Comparison of ENCODE assay signal across 19 cellular contexts in the genomic region with DNA sequence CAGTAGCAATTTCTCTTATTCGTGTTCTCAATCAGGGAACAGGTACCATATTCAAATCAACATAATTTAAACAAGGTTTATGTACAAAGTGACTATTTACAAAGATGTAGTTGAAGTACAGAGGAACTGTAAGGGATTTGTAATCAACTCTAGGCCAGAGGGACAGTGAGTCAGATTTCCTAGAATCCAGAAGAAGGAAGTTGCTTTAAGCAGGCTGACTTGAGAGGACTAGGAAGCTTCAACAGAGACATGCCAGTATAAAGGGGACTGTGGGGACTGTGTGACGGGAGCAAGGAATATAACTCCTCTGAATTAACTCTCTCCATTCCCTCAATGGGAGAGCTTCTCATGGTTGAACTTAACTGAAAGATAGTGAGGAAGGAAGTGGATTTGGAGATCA.
DNase-seq lines count a peak whose midpoint lies in the region; ATAC-seq and TF ChIP-seq lines count a peak whose summit lies in the region.
"Had no signal": no experiment of that assay in that cellular context is flagged by ENCODE, and none has a peak within 500 bp of the region (broad histone marks: within the 10 kb centered on the region; RNA-seq: fewer than 3 reads in every experiment).

No MANE protein-coding gene starts in this region.

- H3K4me2 ChIP-seq in smooth muscle cell = no peak overlapping the region

- peak overlapping the region; percentile 53 for H2AFZ ChIP-seq in smooth muscle cell (ENCODE audit: low read depth)

- no peaks in the 10 kb centered on the region for H3K36me3 ChIP-seq in smooth muscle cell (ENCODE audit: low read depth)
- H3K36me3 ChIP-seq: BE2C, HAP-1 had no signal

- H3K79me2 ChIP-seq in smooth muscle cell (ENCODE audit: low read depth) = no peaks in the 10 kb centered on the region

- peak overlapping the region; percentile 13 for H3K27ac ChIP-seq in smooth muscle cell (ENCODE audit: low read depth)

- H3K9me3 ChIP-seq in smooth muscle cell (replicated peaks; ENCODE audit: low read depth) = no peaks in the 10 kb centered on the region
- H3K9me3 ChIP-seq: BE2C, HAP-1 had no signal

- no peak overlapping the region for H3K4me3 ChIP-seq in fibroblast of pulmonary artery (replicated peaks; ENCODE audit: low read depth, low read length)
- H3K4me3 ChIP-seq in smooth muscle cell = no peak overlapping the region
- H3K4me3 ChIP-seq: HAP-1 had no signal

- H3K27me3 ChIP-seq in smooth muscle cell (ENCODE audit: low read depth) = no peaks in the 10 kb centered on the region
- H3K27me3 ChIP-seq: BE2C had no signal

- DNase-seq in Kasumi-1 (lab: John Stamatoyannopoulos, UW) = peak; percentile 2 to 5
- peak; percentile 16 for DNase-seq in amniotic epithelial cell (ENCODE audit: low read depth)
- DNase-seq in fibroblast of pulmonary artery (ENCODE audit: low read depth) = peak; percentile 60
- no peak for DNase-seq in smooth muscle cell (lab: John Stamatoyannopoulos, UW; ENCODE audit: unreplicated experiment)
- no peak for DNase-seq in stimulated activated CD4-positive, alpha-beta T cell treated with anti-CD3 and anti-CD28 coated beads, Interleukin-2, amount 100 ng/mL, for 24 hours
- no peak for DNase-seq in activated CD8-positive, alpha-beta memory T cell treated with anti-CD3 and anti-CD28 coated beads, Interleukin-2, amount 50 U/mL, for 48 hours
- no peak for DNase-seq in stimulated activated effector memory CD8-positive, alpha-beta T cell treated with anti-CD3 and anti-CD28 coated beads, Interleukin-12 subunit alpha, Interleukin-12 subunit beta, amount 100 ng/mL, for 72 hours (ENCODE audit: low spot score in 2 of 2)
- DNase-seq in NCI-H1694 treated with DMSO at 0.1 percent for 48 hours (lab: John Stamatoyannopoulos, UW) = no peak
- DNase-seq: activated CD8-positive, alpha-beta memory T cell treated with anti-CD3 and anti-CD28 coated beads for 24 hours; activated naive CD8-positive, alpha-beta T cell treated with anti-CD3 and anti-CD28 coated beads, Interleukin-2, amount 10 ng/mL, durations not matched to agents 7 days and 5 days; BE2C; caudate nucleus; endodermal cell; Karpas-422; naive thymus-derived CD8-positive, alpha-beta T cell; NCI-H1436 treated with DMSO at 0.1 percent for 48 hours; SHP77 had no signal

- H3K9ac ChIP-seq in smooth muscle cell (ENCODE audit: low read depth) = no peak overlapping the region

- H4K20me1 ChIP-seq in smooth muscle cell (ENCODE audit: low read depth) = no peaks in the 10 kb centered on the region

- 51% methylated on average over 2 of the region's 2 CpGs for WGBS in smooth muscle cell (ENCODE audit: low lambda C conversion rate)

- no peak overlapping the region for H3K27ac Mint-ChIP-seq in stimulated activated effector memory CD8-positive, alpha-beta T cell treated with anti-CD3 and anti-CD28 coated beads, Interleukin-12 subunit alpha, Interleukin-12 subunit beta, amount 100 ng/mL, for 72 hours
- H3K27ac Mint-ChIP-seq: activated naive CD8-positive, alpha-beta T cell treated with anti-CD3 and anti-CD28 coated beads, Interleukin-2, amount 10 ng/mL, durations not matched to agents 7 days and 5 days; endodermal cell; naive thymus-derived CD8-positive, alpha-beta T cell; T-helper 1 cell treated with Interleukin-12 subunit alpha and Interleukin-12 subunit beta and Interleukin-4 antibody, amounts not matched to agents 30 μg/mL and 1 μg/mL, for 36 hours had no signal

- peaks cover 10% of the 10 kb centered on the region for H3K9me3 Mint-ChIP-seq in stimulated activated effector memory CD8-positive, alpha-beta T cell treated with anti-CD3 and anti-CD28 coated beads, Interleukin-12 subunit alpha, Interleukin-12 subunit beta, amount 100 ng/mL, for 72 hours

- no peaks in the 10 kb centered on the region for H3K36me3 Mint-ChIP-seq in stimulated activated effector memory CD8-positive, alpha-beta T cell treated with anti-CD3 and anti-CD28 coated beads, Interleukin-12 subunit alpha, Interleukin-12 subunit beta, amount 100 ng/mL, for 72 hours
- H3K36me3 Mint-ChIP-seq: activated naive CD8-positive, alpha-beta T cell treated with anti-CD3 and anti-CD28 coated beads, Interleukin-2, amount 10 ng/mL, durations not matched to agents 7 days and 5 days; naive thymus-derived CD8-positive, alpha-beta T cell had no signal

- no peak for TF ChIP-seq CTCF in fibroblast of pulmonary artery (IDR thresholded peaks at IDR 0.05; ENCODE audit: low read length, missing control alignments)
- TF ChIP-seq CTCF in smooth muscle cell (IDR thresholded peaks at IDR 0.05; ENCODE audit: borderline replicate concordance, insufficient read depth, poor library complexity, severe bottlenecking) = no peak

- no peaks in the 10 kb centered on the region for H3K4me1 ChIP-seq in smooth muscle cell (ENCODE audit: low read depth)
- H3K4me1 ChIP-seq: BE2C, HAP-1 had no signal

- ATAC-seq in stimulated activated effector memory CD8-positive, alpha-beta T cell treated with anti-CD3 and anti-CD28 coated beads, Interleukin-12 subunit alpha, Interleukin-12 subunit beta, amount 100 ng/mL, for 72 hours = no peak
- ATAC-seq: naive thymus-derived CD8-positive, alpha-beta T cell had no signal

- H3F3A ChIP-seq in smooth muscle cell (ENCODE audit: low read depth) = peaks cover 4% of the 10 kb centered on the region

- no peak overlapping the region for H3K4me3 Mint-ChIP-seq in stimulated activated effector memory CD8-positive, alpha-beta T cell treated with anti-CD3 and anti-CD28 coated beads, Interleukin-12 subunit alpha, Interleukin-12 subunit beta, amount 100 ng/mL, for 72 hours
- H3K4me3 Mint-ChIP-seq: activated naive CD8-positive, alpha-beta T cell treated with anti-CD3 and anti-CD28 coated beads, Interleukin-2, amount 10 ng/mL, durations not matched to agents 7 days and 5 days; endodermal cell; naive thymus-derived CD8-positive, alpha-beta T cell; T-helper 1 cell treated with Interleukin-12 subunit alpha and Interleukin-12 subunit beta and Interleukin-4 antibody, amounts not matched to agents 30 μg/mL and 1 μg/mL, for 36 hours had no signal

- no peaks in the 10 kb centered on the region for H3K4me1 Mint-ChIP-seq in stimulated activated effector memory CD8-positive, alpha-beta T cell treated with anti-CD3 and anti-CD28 coated beads, Interleukin-12 subunit alpha, Interleukin-12 subunit beta, amount 100 ng/mL, for 72 hours
- H3K4me1 Mint-ChIP-seq: activated naive CD8-positive, alpha-beta T cell treated with anti-CD3 and anti-CD28 coated beads, Interleukin-2, amount 10 ng/mL, durations not matched to agents 7 days and 5 days; naive thymus-derived CD8-positive, alpha-beta T cell had no signal

Comparison
In these comparisons a context has a peak if more than half of its experiments do, and no peak if none do; other contexts are left out.
1. DNase-seq: peak in Kasumi-1 (2 of 2), amniotic epithelial cell (single experiment) and fibroblast of pulmonary artery (single experiment); none in smooth muscle cell (single experiment), stimulated activated CD4-positive, alpha-beta T cell treated with anti-CD3 and anti-CD28 coated beads, Interleukin-2, amount 100 ng/mL, for 24 hours (0 of 2), activated CD8-positive, alpha-beta memory T cell treated with anti-CD3 and anti-CD28 coated beads, Interleukin-2, amount 50 U/mL, for 48 hours (single experiment), stimulated activated effector memory CD8-positive, alpha-beta T cell treated with anti-CD3 and anti-CD28 coated beads, Interleukin-12 subunit alpha, Interleukin-12 subunit beta, amount 100 ng/mL, for 72 hours (0 of 2) and NCI-H1694 treated with DMSO at 0.1 percent for 48 hours (single experiment).